In genomic region chr22:49877642-49878041, GRCh38 we compare ENCODE assay signal across 15 cellular contexts. TPM values are rescaled to one million over a fixed set of nuclear protein-coding genes. Genes with fewer than 3 reads are reported as not detected.
DNase-seq lines count a peak whose midpoint lies in the region; ATAC-seq and TF ChIP-seq lines count a peak whose summit lies in the region.
"Had no signal": no experiment of that assay in that cellular context is flagged by ENCODE, and none has a peak within 500 bp of the region (broad histone marks: within the 10 kb centered on the region; RNA-seq: fewer than 3 reads in every experiment).

No MANE protein-coding gene starts in this region.

- no peak overlapping the region for H3K4me3 Mint-ChIP-seq in T-helper 17 cell
- H3K4me3 Mint-ChIP-seq in endothelial cell (ENCODE audit: unreplicated experiment), result peak overlapping the region; percentile 37
- H3K4me3 Mint-ChIP-seq: CD4-positive, alpha-beta T cell; GM23338 had no signal

- H3K27ac ChIP-seq in left ventricle myocardium inferior (replicated peaks) (no peak overlapping the region), caudate nucleus (ENCODE audit: low read depth, low read length) (no peak overlapping the region)
- H3K27ac ChIP-seq: C4-2B had no signal

- H3K27me3 Mint-ChIP-seq in T-helper 17 cell, result no peaks in the 10 kb centered on the region
- no peaks in the 10 kb centered on the region for H3K27me3 Mint-ChIP-seq in endothelial cell (ENCODE audit: unreplicated experiment)
- H3K27me3 Mint-ChIP-seq: CD4-positive, alpha-beta T cell had no signal

- H3K9me3 ChIP-seq in left ventricle myocardium inferior (replicated peaks) (no peaks in the 10 kb centered on the region), T-helper 17 cell (ENCODE audit: control insufficient read depth, low read length, poor library complexity, severe bottlenecking) (no peaks in the 10 kb centered on the region)
- H3K9me3 ChIP-seq: BE2C had no signal

- H3K27me3 ChIP-seq in left ventricle myocardium inferior (ENCODE audit: low read depth), result no peaks in the 10 kb centered on the region
- H3K27me3 ChIP-seq: BE2C had no signal

- no peaks in the 10 kb centered on the region for H3K9me3 Mint-ChIP-seq in endothelial cell (ENCODE audit: unreplicated experiment)
- H3K9me3 Mint-ChIP-seq: CD4-positive, alpha-beta T cell had no signal

- intact Hi-C loops in cardiac septum (cut with DNase I) (no loop called here), left ventricle myocardium inferior (cut with micrococcal nuclease) (no loop called here)

- TF ChIP-seq CTCF in left ventricle myocardium inferior (IDR thresholded peaks at IDR 0.05; ENCODE audit: borderline replicate concordance) (no peak), endothelial cell (IDR thresholded peaks at IDR 0.05; ENCODE audit: unreplicated experiment) (no peak)

- no peaks in the 10 kb centered on the region for H3K36me3 ChIP-seq in left ventricle myocardium inferior

- peak; percentile 26 for DNase-seq in cardiac septum (ENCODE audit: low spot score)
- no peak for DNase-seq in left ventricle myocardium inferior
- no peak for DNase-seq in T-helper 17 cell
- no peak for DNase-seq in endothelial cell (ENCODE audit: low spot score)
- no peak for DNase-seq in AG08395 (ENCODE audit: low spot score)
- no peak for DNase-seq in activated CD4-positive, alpha-beta T cell treated with anti-CD3 and anti-CD28 coated beads for 48 hours
- DNase-seq in caudate nucleus (lab: John Stamatoyannopoulos, UW), result no peak
- DNase-seq: BE2C; CD4-positive, alpha-beta T cell; DMS153; DMS79; GF-D8; HCEC 1CT had no signal

- H3K36me3 Mint-ChIP-seq in T-helper 17 cell (ENCODE audit: low read depth), result no peaks in the 10 kb centered on the region
- peaks cover 20% of the 10 kb centered on the region for H3K36me3 Mint-ChIP-seq in endothelial cell (ENCODE audit: low read depth, unreplicated experiment)

- H3K4me1 ChIP-seq in left ventricle myocardium inferior, result no peaks in the 10 kb centered on the region
- H3K4me1 ChIP-seq: BE2C had no signal

- H3K4me3 ChIP-seq in left ventricle myocardium inferior, result no peak overlapping the region
- H3K4me3 ChIP-seq: GM23338 had no signal

- peaks cover 34% of the 10 kb centered on the region for H3K4me1 Mint-ChIP-seq in T-helper 17 cell
- H3K4me1 Mint-ChIP-seq in endothelial cell (ENCODE audit: unreplicated experiment), result peaks cover 7% of the 10 kb centered on the region

- H3K27ac Mint-ChIP-seq in T-helper 17 cell (peak overlapping the region; percentile 32), endothelial cell (ENCODE audit: unreplicated experiment) (no peak overlapping the region)
- H3K27ac Mint-ChIP-seq: GM23338 had no signal

- no peak for ATAC-seq in T-helper 17 cell
- ATAC-seq: GM23338 had no signal

RNA-seq across cellular contexts. Expression of gene ZBED4, which starts 24.0 kb away (rescaled TPM):
- 6.2 TPM for total RNA-seq in cardiac septum
- total RNA-seq in left ventricle myocardium inferior, result 4.1 TPM
- 10 to 100 TPM; 15.4 to 20.4 TPM for total RNA-seq in T-helper 17 cell
- total RNA-seq in endothelial cell (ENCODE audit: unreplicated experiment), result 22.6 TPM

RNA-seq across cellular contexts. Expression of gene ALG12, which starts 40.6 kb away (rescaled TPM):
- total RNA-seq in cardiac septum, result 14.3 TPM
- 17.0 TPM for total RNA-seq in left ventricle myocardium inferior
- total RNA-seq in T-helper 17 cell, result 10 to 100 TPM; 13.7 to 15.4 TPM
- total RNA-seq in endothelial cell (ENCODE audit: unreplicated experiment), result 23.2 TPM

RNA-seq across cellular contexts. Expression of gene CRELD2, which starts 40.8 kb away (rescaled TPM):
- total RNA-seq in cardiac septum, result 32.9 TPM
- total RNA-seq in left ventricle myocardium inferior, result 25.5 TPM
- 10 to 100 TPM; 28.1 to 36.7 TPM for total RNA-seq in T-helper 17 cell
- 207 TPM for total RNA-seq in endothelial cell (ENCODE audit: unreplicated experiment)

RNA-seq across cellular contexts. Expression of gene BRD1, which starts 50.0 kb away (rescaled TPM):
- total RNA-seq in cardiac septum (18.0 TPM), left ventricle myocardium inferior (14.9 TPM), T-helper 17 cell (100 to 1,000 TPM; 127 to 153 TPM), endothelial cell (ENCODE audit: unreplicated experiment) (40.3 TPM)
